In genomic region chr6:52123234-52123633, GRCh38 we compare ENCODE assay signal across 32 cellular contexts. TPM values are rescaled to one million over a fixed set of nuclear protein-coding genes. Genes with fewer than 3 reads are reported as not detected.
"Had no signal": no experiment of that assay in that cellular context is flagged by ENCODE, and none has a peak within 500 bp of the region (broad histone marks: within the 10 kb centered on the region; RNA-seq: fewer than 3 reads in every experiment).

No MANE protein-coding gene starts in this region.

- H3K4me3 Mint-ChIP-seq: naive thymus-derived CD4-positive, alpha-beta T cell; natural killer cell; nephron progenitor cell; neural crest cell; stimulated activated memory B cell treated with anti-CD40 and anti-IgM and Interleukin-4, amounts not matched to agents 10 μg/mL and 1 μg/mL and 100 μg/mL, for 72 hours; stimulated activated naive CD8-positive, alpha-beta T cell treated with anti-CD3 and anti-CD28 coated beads, Interleukin-15, amount 100 ng/mL, for 72 hours; type B pancreatic cell had no signal

- H3K27ac Mint-ChIP-seq: naive thymus-derived CD4-positive, alpha-beta T cell; natural killer cell; nephron progenitor cell; stimulated activated memory B cell treated with anti-CD40 and anti-IgM and Interleukin-4, amounts not matched to agents 10 μg/mL and 1 μg/mL and 100 μg/mL, for 72 hours; stimulated activated naive CD8-positive, alpha-beta T cell treated with anti-CD3 and anti-CD28 coated beads, Interleukin-15, amount 100 ng/mL, for 72 hours; type B pancreatic cell had no signal

- H3K36me3 Mint-ChIP-seq: natural killer cell; stimulated activated memory B cell treated with anti-CD40 and anti-IgM and Interleukin-4, amounts not matched to agents 10 μg/mL and 1 μg/mL and 100 μg/mL, for 72 hours; type B pancreatic cell had no signal

- H3K27ac ChIP-seq: neutrophil, prostate gland, skin epidermis, spleen, suprapubic skin, testis, tibial artery, transverse colon, vagina had no signal

- H3K4me1 ChIP-seq: pancreas, prostate gland, spleen, suprapubic skin, testis, tibial artery, vagina had no signal

- ATAC-seq: naive thymus-derived CD4-positive, alpha-beta T cell; natural killer cell; right cardiac atrium; sciatic nerve; stimulated activated memory B cell treated with anti-CD40 and anti-IgM and Interleukin-4, amounts not matched to agents 10 μg/mL and 1 μg/mL and 100 μg/mL, for 72 hours; stimulated activated naive CD8-positive, alpha-beta T cell treated with anti-CD3 and anti-CD28 coated beads, Interleukin-15, amount 100 ng/mL, for 72 hours; stimulated activated naive CD8-positive, alpha-beta T cell treated with anti-CD3 and anti-CD28 coated beads, Interleukin-15, Interleukin-2, amounts not matched to agents 100 U/mL and 50 U/mL, for 24 hours had no signal

- H3K27me3 Mint-ChIP-seq: type B pancreatic cell had no signal

- H3K9me3 ChIP-seq: neutrophil, pancreas, prostate gland, suprapubic skin, testis, vagina had no signal

- H3K4me2 ChIP-seq: smooth muscle cell had no signal

- H3K4me3 ChIP-seq: pancreas, prostate gland, skin epidermis, smooth muscle cell, spleen, suprapubic skin, testis, tibial artery, transverse colon, vagina had no signal

- FAIRE-seq: pancreas had no signal

- H3K27me3 ChIP-seq: neutrophil, pancreas, suprapubic skin, testis, tibial artery, transverse colon, vagina had no signal

- H3K36me3 ChIP-seq: neutrophil, pancreas, prostate gland, spleen, suprapubic skin, tibial artery, vagina had no signal

- DNase-seq: naive thymus-derived CD4-positive, alpha-beta T cell; natural killer cell; nephron progenitor cell; nucleus accumbens; right cardiac atrium; spleen; stimulated activated CD4-positive, alpha-beta T cell treated with anti-CD3 and anti-CD28 coated beads, Interleukin-12 subunit alpha, Interleukin-12 subunit beta, amount 100 ng/mL, for 4 hours; stimulated activated CD4-positive, alpha-beta T cell treated with anti-CD3 and anti-CD28 coated beads, Interleukin-1b, Interleukin-23, amount 100 ng/mL, for 48 hours; stimulated activated CD4-positive, alpha-beta T cell treated with anti-CD3 and anti-CD28 coated beads, Interleukin-4, amount 100 ng/mL, for 1 hour; stimulated activated CD4-positive, alpha-beta T cell treated with anti-CD3 and anti-CD28 coated beads, Interleukin-4, amount 100 ng/mL, for 4 hours; stimulated activated CD8-positive, alpha-beta memory T cell treated with anti-CD3 and anti-CD28 coated beads, Interleukin-4, amount 100 ng/mL, for 48 hours; stimulated activated naive CD4-positive, alpha-beta T cell; stimulated activated naive CD8-positive, alpha-beta T cell treated with anti-CD3 and anti-CD28 coated beads, Interleukin-15, amount 100 ng/mL, for 72 hours; stimulated activated naive CD8-positive, alpha-beta T cell treated with anti-CD3 and anti-CD28 coated beads, Interleukin-15, Interleukin-2, amounts not matched to agents 100 U/mL and 50 U/mL, for 24 hours; substantia nigra; tibial artery; transverse colon had no signal

- H3K4me1 Mint-ChIP-seq: naive thymus-derived CD4-positive, alpha-beta T cell; natural killer cell; nephron progenitor cell; neural crest cell; stimulated activated memory B cell treated with anti-CD40 and anti-IgM and Interleukin-4, amounts not matched to agents 10 μg/mL and 1 μg/mL and 100 μg/mL, for 72 hours; stimulated activated naive CD8-positive, alpha-beta T cell treated with anti-CD3 and anti-CD28 coated beads, Interleukin-15, amount 100 ng/mL, for 72 hours had no signal

RNA-seq across cellular contexts. Expression of gene PKHD1, which starts 35.8 kb away (rescaled TPM):
- total RNA-seq: naive thymus-derived CD4-positive, alpha-beta T cell; natural killer cell; osteocyte; posterior vena cava; pulmonary artery endothelial cell; smooth muscle cell; spleen had no signal
- polyA plus RNA-seq: naive thymus-derived CD4-positive, alpha-beta T cell; smooth muscle cell; spleen had no signal
